ENCODE assay signal across 21 cellular contexts in the genomic region with DNA sequence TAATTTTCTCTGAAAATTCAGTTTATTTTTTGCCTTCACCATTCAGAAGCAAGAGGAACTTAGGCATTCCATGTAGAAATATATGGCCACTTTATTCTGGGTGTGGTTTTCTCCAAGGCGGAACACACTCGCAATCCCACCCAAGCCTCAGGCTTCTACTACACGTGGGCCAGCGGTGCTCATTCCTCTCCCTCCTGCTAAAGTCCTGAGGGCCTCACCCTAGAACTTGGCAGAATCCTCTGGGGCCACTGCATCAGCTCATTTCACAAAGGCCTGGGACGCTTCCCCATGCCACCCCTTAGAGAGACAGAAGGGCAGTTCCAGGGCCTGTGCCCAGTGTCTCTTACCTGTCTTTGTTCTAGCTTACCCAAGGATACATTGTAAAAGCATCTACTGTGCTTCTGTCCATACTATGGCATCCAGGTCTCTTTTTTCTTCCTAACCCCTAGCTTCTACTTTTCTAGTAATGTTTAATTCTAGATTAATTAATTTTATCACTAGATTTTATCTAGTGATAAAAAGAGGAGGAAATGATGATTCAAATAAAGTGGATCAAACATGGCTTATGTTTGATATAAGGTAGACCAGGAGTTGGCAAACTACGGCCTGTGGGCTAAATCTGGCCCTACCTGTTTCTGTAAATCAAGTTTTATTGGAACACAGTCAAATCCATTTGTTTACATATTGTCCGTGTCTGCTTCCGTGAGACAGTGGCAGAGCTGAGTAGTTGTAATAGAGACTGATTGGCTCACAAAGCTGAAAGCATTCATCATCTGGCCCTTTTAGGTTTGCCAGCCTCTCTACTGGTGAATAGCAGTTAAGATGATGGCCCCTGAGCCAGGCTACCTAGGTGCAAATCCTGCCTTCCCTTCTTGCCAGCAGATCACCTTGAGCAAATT. TPM values are rescaled to one million over a fixed set of nuclear protein-coding genes. Genes with fewer than 3 reads are reported as not detected.
A peak's percentile ranks its signal among the peaks of the same experiment; 100 is the strongest.
DNase-seq lines count a peak whose midpoint lies in the region; ATAC-seq and TF ChIP-seq lines count a peak whose summit lies in the region.
"Had no signal": no experiment of that assay in that cellular context is flagged by ENCODE, and none has a peak within 500 bp of the region (broad histone marks: within the 10 kb centered on the region; RNA-seq: fewer than 3 reads in every experiment).

No MANE protein-coding gene starts in this region.

- no peaks in the 10 kb centered on the region for H3K27me3 Mint-ChIP-seq in glutamatergic neuron (ENCODE audit: unreplicated experiment)
- H3K27me3 Mint-ChIP-seq in CD14-positive monocyte (ENCODE audit: low read depth in 3 of 3): no peaks in the 10 kb centered on the region
- H3K27me3 Mint-ChIP-seq in activated T-helper 2 cell treated with anti-CD3 and anti-CD28 coated beads, Interferon-gamma antibody, Interleukin-2, Interleukin-4, amounts not matched to agents 10 μg/mL and 5 μg/mL and 100 μg/mL, durations not matched to agents 14 hours and 24 hours and 36 hours (ENCODE audit: low read depth): no peaks in the 10 kb centered on the region
- H3K27me3 Mint-ChIP-seq: activated CD4-positive, alpha-beta T cell treated with anti-CD3 and anti-CD28 coated beads for 36 hours; activated naive CD8-positive, alpha-beta T cell treated with anti-CD3 and anti-CD28 coated beads, Interleukin-2, amount 10 ng/mL, durations not matched to agents 7 days and 5 days; B cell had no signal

- H3K36me3 ChIP-seq in RWPE2 (ENCODE audit: low read depth): peaks cover 52% of the 10 kb centered on the region
- peaks cover 0 to 20% of the 10 kb centered on the region in 2 donors for H3K36me3 ChIP-seq in left lung
- H3K36me3 ChIP-seq: HAP-1 had no signal

- H3K4me3 Mint-ChIP-seq in glutamatergic neuron (ENCODE audit: unreplicated experiment): no peak overlapping the region
- H3K4me3 Mint-ChIP-seq in CD14-positive monocyte: no peak overlapping the region
- H3K4me3 Mint-ChIP-seq in activated T-helper 2 cell treated with anti-CD3 and anti-CD28 coated beads, Interferon-gamma antibody, Interleukin-2, Interleukin-4, amounts not matched to agents 10 μg/mL and 5 μg/mL and 100 μg/mL, durations not matched to agents 14 hours and 24 hours and 36 hours (ENCODE audit: low read depth): no peak overlapping the region
- H3K4me3 Mint-ChIP-seq: activated CD4-positive, alpha-beta T cell treated with anti-CD3 and anti-CD28 coated beads for 36 hours; activated naive CD8-positive, alpha-beta T cell treated with anti-CD3 and anti-CD28 coated beads, Interleukin-2, amount 10 ng/mL, durations not matched to agents 7 days and 5 days; B cell had no signal

- TF ChIP-seq CTCF in RWPE2 (IDR thresholded peaks at IDR 0.05; ENCODE audit: poor library complexity, severe bottlenecking) (no peak), left lung (IDR thresholded peaks at IDR 0.05) (no peak), glutamatergic neuron (IDR thresholded peaks at IDR 0.05; ENCODE audit: partially characterized antibody, unreplicated experiment) (no peak), CD14-positive monocyte (IDR thresholded peaks at IDR 0.05) (no peak)

- H3K4me1 Mint-ChIP-seq in glutamatergic neuron (ENCODE audit: low read depth, unreplicated experiment): peaks cover 11% of the 10 kb centered on the region
- H3K4me1 Mint-ChIP-seq in CD14-positive monocyte: peaks cover 8% of the 10 kb centered on the region
- H3K4me1 Mint-ChIP-seq in activated T-helper 2 cell treated with anti-CD3 and anti-CD28 coated beads, Interferon-gamma antibody, Interleukin-2, Interleukin-4, amounts not matched to agents 10 μg/mL and 5 μg/mL and 100 μg/mL, durations not matched to agents 14 hours and 24 hours and 36 hours (ENCODE audit: low read depth): peaks cover 10% of the 10 kb centered on the region
- H3K4me1 Mint-ChIP-seq: B cell had no signal

- H3K27me3 ChIP-seq in RWPE2 (ENCODE audit: insufficient read depth, poor library complexity, severe bottlenecking) (no peaks in the 10 kb centered on the region), left lung (no peaks in the 10 kb centered on the region)

- H3K4me3 ChIP-seq in RWPE2 (ENCODE audit: severe bottlenecking) (no peak overlapping the region), left lung (no peak overlapping the region)
- H3K4me3 ChIP-seq: GM12878, HAP-1, psoas muscle had no signal

- H3K9me3 Mint-ChIP-seq in glutamatergic neuron (ENCODE audit: unreplicated experiment) (no peaks in the 10 kb centered on the region), CD14-positive monocyte (no peaks in the 10 kb centered on the region)
- H3K9me3 Mint-ChIP-seq in activated T-helper 2 cell treated with anti-CD3 and anti-CD28 coated beads, Interferon-gamma antibody, Interleukin-2, Interleukin-4, amounts not matched to agents 10 μg/mL and 5 μg/mL and 100 μg/mL, durations not matched to agents 14 hours and 24 hours and 36 hours: no peaks in the 10 kb centered on the region
- H3K9me3 Mint-ChIP-seq: activated naive CD8-positive, alpha-beta T cell treated with anti-CD3 and anti-CD28 coated beads, Interleukin-2, amount 10 ng/mL, durations not matched to agents 7 days and 5 days had no signal

- DNase-seq in DMS153 treated with DMSO at 0.1 percent for 48 hours (lab: John Stamatoyannopoulos, UW; ENCODE audit: unreplicated experiment) (peak; percentile 56), NCI-H128 (lab: John Stamatoyannopoulos, UW; ENCODE audit: unreplicated experiment) (peak; percentile 33), RWPE2 (ENCODE audit: low spot score) (no peak), left lung (no peak), left lobe of liver (ENCODE audit: low spot score) (no peak), glutamatergic neuron (no peak), CD14-positive monocyte (ENCODE audit: low spot score) (no peak)
- no peak for DNase-seq in activated T-helper 2 cell treated with anti-CD3 and anti-CD28 coated beads, Interferon-gamma antibody, Interleukin-2, Interleukin-4, amounts not matched to agents 10 μg/mL and 5 μg/mL and 100 μg/mL, durations not matched to agents 14 hours and 24 hours and 36 hours (ENCODE audit: low spot score)
- DNase-seq: activated CD4-positive, alpha-beta T cell treated with anti-CD3 and anti-CD28 coated beads for 36 hours; activated naive CD8-positive, alpha-beta T cell treated with anti-CD3 and anti-CD28 coated beads, Interleukin-2, amount 10 ng/mL, durations not matched to agents 7 days and 5 days; central memory CD4-positive, alpha-beta T cell; EL; head of caudate nucleus; NCI-H524; psoas muscle; RPMI8226; T-helper 2 cell had no signal

- intact Hi-C loops in left lung (cut with DNase I): no loop called here
- intact Hi-C loops in CD14-positive monocyte (cut with micrococcal nuclease): no loop called here
- intact Hi-C loops in activated T-helper 2 cell treated with anti-CD3 and anti-CD28 coated beads, Interferon-gamma antibody, Interleukin-2, Interleukin-4, amounts not matched to agents 10 μg/mL and 5 μg/mL and 100 μg/mL, durations not matched to agents 14 hours and 24 hours and 36 hours (cut with micrococcal nuclease): no loop called here

- H3K9me3 ChIP-seq in RWPE2 (ENCODE audit: severe bottlenecking) (no peaks in the 10 kb centered on the region), left lung (no peaks in the 10 kb centered on the region)
- H3K9me3 ChIP-seq: HAP-1, psoas muscle had no signal

- no peak overlapping the region for H3K27ac ChIP-seq in RWPE2 (ENCODE audit: poor library complexity, severe bottlenecking)
- H3K27ac ChIP-seq in left lung: no peak overlapping the region
- H3K27ac ChIP-seq: KMS-11, psoas muscle had no signal

- ATAC-seq in RWPE2 (ENCODE audit: low read depth) (peak; percentile 54), left lung (peak; percentile 84), left lobe of liver (no peak)
- ATAC-seq: activated CD4-positive, alpha-beta T cell treated with anti-CD3 and anti-CD28 coated beads for 36 hours; GM12878 had no signal

- H3K36me3 Mint-ChIP-seq in glutamatergic neuron (ENCODE audit: unreplicated experiment) (no peaks in the 10 kb centered on the region), CD14-positive monocyte (peaks cover 26 to 38% of the 10 kb centered on the region in 2 donors)
- peaks cover 26% of the 10 kb centered on the region for H3K36me3 Mint-ChIP-seq in activated T-helper 2 cell treated with anti-CD3 and anti-CD28 coated beads, Interferon-gamma antibody, Interleukin-2, Interleukin-4, amounts not matched to agents 10 μg/mL and 5 μg/mL and 100 μg/mL, durations not matched to agents 14 hours and 24 hours and 36 hours (ENCODE audit: low read depth)

- H3K27ac Mint-ChIP-seq in glutamatergic neuron (ENCODE audit: unreplicated experiment): no peak overlapping the region
- H3K27ac Mint-ChIP-seq in CD14-positive monocyte: peak overlapping the region in 1 of 7 donors; percentile 30
- H3K27ac Mint-ChIP-seq in activated T-helper 2 cell treated with anti-CD3 and anti-CD28 coated beads, Interferon-gamma antibody, Interleukin-2, Interleukin-4, amounts not matched to agents 10 μg/mL and 5 μg/mL and 100 μg/mL, durations not matched to agents 14 hours and 24 hours and 36 hours: no peak overlapping the region
- H3K27ac Mint-ChIP-seq: activated CD4-positive, alpha-beta T cell treated with anti-CD3 and anti-CD28 coated beads for 36 hours; activated naive CD8-positive, alpha-beta T cell treated with anti-CD3 and anti-CD28 coated beads, Interleukin-2, amount 10 ng/mL, durations not matched to agents 7 days and 5 days; B cell had no signal

- H3K4me1 ChIP-seq in RWPE2 (ENCODE audit: insufficient read depth, poor library complexity, severe bottlenecking) (no peaks in the 10 kb centered on the region), left lung (no peaks in the 10 kb centered on the region)
- H3K4me1 ChIP-seq: HAP-1, psoas muscle had no signal

RNA-seq across cellular contexts. Expression of gene LARS2, which starts 29.8 kb away (rescaled TPM):
- 10 to 100 TPM; 20.3 to 20.6 TPM for total RNA-seq in left lung
- 11.8 TPM for total RNA-seq in left lobe of liver
- 26.6 TPM for total RNA-seq in glutamatergic neuron (ENCODE audit: unreplicated experiment)
- polyA plus RNA-seq in CD14-positive monocyte: 1 to 10 TPM; 2.4 to 3.5 TPM
- total RNA-seq in activated T-helper 2 cell treated with anti-CD3 and anti-CD28 coated beads, Interferon-gamma antibody, Interleukin-2, Interleukin-4, amounts not matched to agents 10 μg/mL and 5 μg/mL and 100 μg/mL, durations not matched to agents 14 hours and 24 hours and 36 hours: 32.8 and 37.5 TPM in 2 replicates

Comparison
In these comparisons a context has a peak if more than half of its experiments do, and no peak if none do; other contexts are left out.
1. DNase-seq: peak in DMS153 treated with DMSO at 0.1 percent for 48 hours (single experiment) and NCI-H128 (single experiment); none in RWPE2 (single experiment), left lung (0 of 2), left lobe of liver (single experiment), glutamatergic neuron (single experiment), CD14-positive monocyte (single experiment) and activated T-helper 2 cell treated with anti-CD3 and anti-CD28 coated beads, Interferon-gamma antibody, Interleukin-2, Interleukin-4, amounts not matched to agents 10 μg/mL and 5 μg/mL and 100 μg/mL, durations not matched to agents 14 hours and 24 hours and 36 hours (single experiment).